Comparison of ENCODE assay signal across 7 cellular contexts in genomic region chr1:36400825-36401601, GRCh38. TPM values are rescaled to one million over a fixed set of nuclear protein-coding genes. Genes with fewer than 3 reads are reported as not detected.
DNase-seq lines count a peak whose midpoint lies in the region; ATAC-seq and TF ChIP-seq lines count a peak whose summit lies in the region.

No MANE protein-coding gene starts in this region.

- peak overlapping the region; percentile 26 for H3K4me3 Mint-ChIP-seq in activated T-helper 2 cell treated with anti-CD3 and anti-CD28 coated beads, Interferon-gamma antibody, Interleukin-2, Interleukin-4, amounts not matched to agents 10 μg/mL and 5 μg/mL and 100 μg/mL, durations not matched to agents 14 hours and 24 hours and 36 hours (ENCODE audit: low read depth)

- H3K4me1 ChIP-seq in heart right ventricle (peaks cover 5 to 32% (median 15%) of the 10 kb centered on the region in 9 donors), psoas muscle (peaks cover 12% of the 10 kb centered on the region)

- H3K36me3 Mint-ChIP-seq in activated T-helper 2 cell treated with anti-CD3 and anti-CD28 coated beads, Interferon-gamma antibody, Interleukin-2, Interleukin-4, amounts not matched to agents 10 μg/mL and 5 μg/mL and 100 μg/mL, durations not matched to agents 14 hours and 24 hours and 36 hours (ENCODE audit: low read depth) = peaks cover 12% of the 10 kb centered on the region

- H3K9me3 ChIP-seq in MG63 (no peaks in the 10 kb centered on the region), heart right ventricle (no peaks in the 10 kb centered on the region), psoas muscle (no peaks in the 10 kb centered on the region)

- 79 to 80% methylated on average over 22 of the region's 22 CpGs for WGBS in heart right ventricle, 2 donors
- 74 to 75% (median 74%) methylated on average over 21 to 22 of the region's 22 CpGs for WGBS in psoas muscle, 3 donors

- H3K27me3 ChIP-seq in MG63 (no peaks in the 10 kb centered on the region), heart right ventricle (no peaks in the 10 kb centered on the region), psoas muscle (ENCODE audit: insufficient read depth in 3 of 3, low read length in 2 of 3) (no peaks in the 10 kb centered on the region)

- ATAC-seq in GM19328 (IDR thresholded peaks at IDR 0.05; ENCODE audit: unreplicated experiment) (peak; percentile 54), heart right ventricle (peak; percentile 36 to 70 (median 53)), psoas muscle (peak; percentile 16 to 50 (median 32))

- intact Hi-C loops in activated T-helper 2 cell treated with anti-CD3 and anti-CD28 coated beads, Interferon-gamma antibody, Interleukin-2, Interleukin-4, amounts not matched to agents 10 μg/mL and 5 μg/mL and 100 μg/mL, durations not matched to agents 14 hours and 24 hours and 36 hours (cut with micrococcal nuclease) = no loop called here
- intact Hi-C loops in heart right ventricle (cut with DNase I) = no loop called here
- intact Hi-C loops in psoas muscle (cut with DNase I) = no loop called here

- H3K36me3 ChIP-seq in MG63 = no peaks in the 10 kb centered on the region; the same call in 1 of the 2 replicates
- H3K36me3 ChIP-seq in heart right ventricle = no peaks in the 10 kb centered on the region
- no peaks in the 10 kb centered on the region for H3K36me3 ChIP-seq in psoas muscle (ENCODE audit: insufficient read depth in 1 of 2, low read depth in 1 of 2)

- TF ChIP-seq CTCF in heart right ventricle (IDR thresholded peaks at IDR 0.05) = peak in 1 of 9 donors; percentile 5
- TF ChIP-seq CTCF in psoas muscle (IDR thresholded peaks at IDR 0.05) = no peak

- peaks cover 17% of the 10 kb centered on the region for H3K4me1 Mint-ChIP-seq in activated T-helper 2 cell treated with anti-CD3 and anti-CD28 coated beads, Interferon-gamma antibody, Interleukin-2, Interleukin-4, amounts not matched to agents 10 μg/mL and 5 μg/mL and 100 μg/mL, durations not matched to agents 14 hours and 24 hours and 36 hours (ENCODE audit: low read depth)

- peak; percentile 98 for DNase-seq in MG63
- no peak for DNase-seq in activated T-helper 2 cell treated with anti-CD3 and anti-CD28 coated beads, Interferon-gamma antibody, Interleukin-2, Interleukin-4, amounts not matched to agents 10 μg/mL and 5 μg/mL and 100 μg/mL, durations not matched to agents 14 hours and 24 hours and 36 hours (ENCODE audit: low spot score)
- peak; percentile 60 to 65 for DNase-seq in heart right ventricle
- peak; percentile 83 to 85 for DNase-seq in psoas muscle
- DNase-seq in EL = no peak
- no peak for DNase-seq in Kasumi-1 (lab: John Stamatoyannopoulos, UW)

- no peaks in the 10 kb centered on the region for H3K27me3 Mint-ChIP-seq in activated T-helper 2 cell treated with anti-CD3 and anti-CD28 coated beads, Interferon-gamma antibody, Interleukin-2, Interleukin-4, amounts not matched to agents 10 μg/mL and 5 μg/mL and 100 μg/mL, durations not matched to agents 14 hours and 24 hours and 36 hours (ENCODE audit: low read depth)

- H3K27ac Mint-ChIP-seq in activated T-helper 2 cell treated with anti-CD3 and anti-CD28 coated beads, Interferon-gamma antibody, Interleukin-2, Interleukin-4, amounts not matched to agents 10 μg/mL and 5 μg/mL and 100 μg/mL, durations not matched to agents 14 hours and 24 hours and 36 hours = peak overlapping the region; percentile 33

- H3K9me3 Mint-ChIP-seq in activated T-helper 2 cell treated with anti-CD3 and anti-CD28 coated beads, Interferon-gamma antibody, Interleukin-2, Interleukin-4, amounts not matched to agents 10 μg/mL and 5 μg/mL and 100 μg/mL, durations not matched to agents 14 hours and 24 hours and 36 hours = no peaks in the 10 kb centered on the region

- H3K4me3 ChIP-seq in MG63 = peak overlapping the region; percentile 66
- peak overlapping the region in 8 of 10 donors; percentile 1 to 46 (median 32) for H3K4me3 ChIP-seq in heart right ventricle
- H3K4me3 ChIP-seq in psoas muscle = peak overlapping the region; percentile 47

- peak overlapping the region in 6 of 10 donors; percentile 33 to 85 (median 48) for H3K27ac ChIP-seq in heart right ventricle
- H3K27ac ChIP-seq in psoas muscle = peak overlapping the region; percentile 58

RNA-seq across cellular contexts. Expression of gene LSM10, which starts 3.3 kb away (rescaled TPM):
- 32.0 and 53.7 TPM in 2 replicates for total RNA-seq in MG63 (2014; rRNA removed; shearing (Covaris generic); ENCODE audit: low replicate concordance)
- 48.4 and 55.3 TPM in 2 replicates for total RNA-seq in activated T-helper 2 cell treated with anti-CD3 and anti-CD28 coated beads, Interferon-gamma antibody, Interleukin-2, Interleukin-4, amounts not matched to agents 10 μg/mL and 5 μg/mL and 100 μg/mL, durations not matched to agents 14 hours and 24 hours and 36 hours
- 10 to 100 TPM; 35.2 to 69.6 (median 44.7) TPM for total RNA-seq in heart right ventricle
- polyA plus RNA-seq in heart right ventricle = 10 to 100 TPM; 78.4 to 82.6 TPM
- total RNA-seq in psoas muscle = 100 to 1,000 TPM in 1 of 4 donors, 10 to 100 TPM in 3; 80.3 to 102 (median 95.6) TPM
- 100 to 1,000 TPM; 134 to 246 (median 156) TPM for polyA plus RNA-seq in psoas muscle

RNA-seq across cellular contexts. Expression of gene STK40, which starts 15.3 kb away (rescaled TPM):
- total RNA-seq in MG63 (2014; rRNA removed; shearing (Covaris generic); ENCODE audit: low replicate concordance) = 10.0 and 13.2 TPM in 2 replicates
- 41.3 and 42.4 TPM in 2 replicates for total RNA-seq in activated T-helper 2 cell treated with anti-CD3 and anti-CD28 coated beads, Interferon-gamma antibody, Interleukin-2, Interleukin-4, amounts not matched to agents 10 μg/mL and 5 μg/mL and 100 μg/mL, durations not matched to agents 14 hours and 24 hours and 36 hours
- 10 to 100 TPM; 45.2 to 81.6 (median 60.8) TPM for total RNA-seq in heart right ventricle
- 10 to 100 TPM; 15.5 to 29.3 TPM for polyA plus RNA-seq in heart right ventricle
- 100 to 1,000 TPM in 3 of 4 donors, 10 to 100 TPM in 1; 84.4 to 218 (median 145) TPM for total RNA-seq in psoas muscle
- polyA plus RNA-seq in psoas muscle = 100 to 1,000 TPM in 2 of 3 donors, 10 to 100 TPM in 1; 93.0 to 312 (median 182) TPM

RNA-seq across cellular contexts. Expression of gene OSCP1, which starts 49.2 kb away (rescaled TPM):
- total RNA-seq in MG63 (2014; rRNA removed; shearing (Covaris generic); ENCODE audit: low replicate concordance) = 5.7 and 10.5 TPM in 2 replicates
- total RNA-seq in activated T-helper 2 cell treated with anti-CD3 and anti-CD28 coated beads, Interferon-gamma antibody, Interleukin-2, Interleukin-4, amounts not matched to agents 10 μg/mL and 5 μg/mL and 100 μg/mL, durations not matched to agents 14 hours and 24 hours and 36 hours = 0.59 and 1.2 TPM in 2 replicates
- 1 to 10 TPM; 5.3 to 9.6 (median 7.7) TPM for total RNA-seq in heart right ventricle
- 1 to 10 TPM; 2.1 to 9.2 TPM for polyA plus RNA-seq in heart right ventricle
- total RNA-seq in psoas muscle = 1 to 10 TPM; 3.1 to 4.6 (median 4.3) TPM
- 1 to 10 TPM; 2.5 to 5.5 (median 4.2) TPM for polyA plus RNA-seq in psoas muscle

Comparison
In these comparisons a context has a peak if more than half of its experiments do, and no peak if none do; other contexts are left out.
1. DNase-seq: peak in MG63 (single experiment), heart right ventricle (2 of 2) and psoas muscle (2 of 2); none in activated T-helper 2 cell treated with anti-CD3 and anti-CD28 coated beads, Interferon-gamma antibody, Interleukin-2, Interleukin-4, amounts not matched to agents 10 μg/mL and 5 μg/mL and 100 μg/mL, durations not matched to agents 14 hours and 24 hours and 36 hours (single experiment), EL (single experiment) and Kasumi-1 (0 of 2).
2. Peak in every context shown above with its lines, with median percentiles within 50 percentile points of each other: ATAC-seq and H3K4me3 ChIP-seq.